8 cellular contexts compared by ENCODE assay signal in the genomic region with DNA sequence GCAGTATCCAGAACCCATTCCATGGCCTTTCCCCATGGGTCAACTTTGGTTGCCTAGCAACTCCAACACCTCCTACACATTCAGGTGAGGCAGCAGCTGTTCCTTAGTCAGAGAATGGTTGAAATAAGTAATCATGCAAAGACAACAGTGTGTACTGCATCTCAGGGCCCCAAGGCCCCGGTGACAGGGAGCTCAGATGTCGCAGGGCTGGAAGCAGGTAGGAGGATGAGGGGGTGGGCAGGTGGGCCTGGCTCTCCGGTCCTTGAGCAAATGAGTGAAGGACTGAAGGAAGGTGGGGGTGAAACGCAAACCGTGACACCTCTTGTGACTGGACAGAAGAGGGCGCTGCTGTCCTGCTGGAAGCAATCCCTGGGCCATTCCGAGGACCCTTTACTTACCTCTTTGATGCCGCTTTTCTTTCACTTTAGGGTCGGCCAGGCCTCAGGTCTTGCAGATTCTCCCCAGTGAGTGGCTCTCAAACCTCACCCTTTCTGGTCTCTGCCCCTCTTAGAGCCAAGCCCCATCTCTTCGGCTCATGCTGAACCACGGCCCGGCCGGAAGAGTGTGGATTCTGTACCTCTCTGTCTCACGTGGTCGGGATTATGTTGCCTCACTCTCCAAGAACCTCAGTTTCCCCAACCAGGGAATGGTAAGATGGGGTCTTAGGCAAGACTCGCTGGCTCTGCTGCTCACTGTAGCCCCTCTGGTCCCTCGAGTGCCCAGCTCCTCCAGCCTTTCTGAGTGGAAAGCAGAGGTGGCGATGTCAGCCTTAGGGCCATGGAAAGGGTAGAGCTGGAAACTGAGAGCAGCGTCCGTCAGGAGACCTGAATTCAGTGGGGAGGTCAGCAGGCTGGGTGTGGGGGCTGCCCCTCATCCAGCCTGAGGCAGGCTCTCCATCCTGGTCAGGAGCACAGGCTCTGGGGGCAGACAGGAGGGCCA. TPM values are rescaled to one million over a fixed set of nuclear protein-coding genes. Genes with fewer than 3 reads are reported as not detected.
DNase-seq lines count a peak whose midpoint lies in the region; ATAC-seq and TF ChIP-seq lines count a peak whose summit lies in the region.

No MANE protein-coding gene starts in this region.

- 35% methylated on average over 20 of the region's 20 CpGs for WGBS in liver

- H3K4me3 Mint-ChIP-seq in WTC11, result no peak overlapping the region

- no peak overlapping the region for H3K9ac ChIP-seq in liver (ENCODE audit: low read depth in 1 of 2, low read length in 2 of 2)

- no peaks in the 10 kb centered on the region for H3K9me3 ChIP-seq in liver (ENCODE audit: control insufficient read depth in 4 of 4, low read length in 3 of 4)

- peaks cover 0 to 17% (median 0%) of the 10 kb centered on the region in 4 donors for H3K27me3 ChIP-seq in liver (ENCODE audit: control insufficient read depth in 4 of 4, insufficient read depth in 4 of 4, low read length in 3 of 4)

- peaks cover 4% of the 10 kb centered on the region for H3K27me3 Mint-ChIP-seq in WTC11 (ENCODE audit: low read depth)

- H3K36me3 Mint-ChIP-seq in WTC11, result no peaks in the 10 kb centered on the region

- TF ChIP-seq CTCF in WTC11 (IDR thresholded peaks at IDR 0.05) (peak; percentile 88), liver (IDR thresholded peaks at IDR 0.05; ENCODE audit: low read depth, low read length, missing input control) (peak; percentile 23)

- H3K27ac ChIP-seq in liver (ENCODE audit: low read depth in 1 of 2, low read length in 2 of 2), result no peak overlapping the region

- no peaks in the 10 kb centered on the region for H3K9me3 Mint-ChIP-seq in WTC11

- no peak overlapping the region for H3K4me3 ChIP-seq in liver (ENCODE audit: low read depth in 1 of 3, low read length in 3 of 3)

- CTCF ChIA-PET in WTC11 (lab: Charles Lee), result interaction anchor here (0.6 to 8.7 kb wide), 34 partner anchors 9 to 347 kb away, joined by 3 to 66 read pairs (median 4); partner anchors contain the start of gene KCNA2

- peak; percentile 96 for ATAC-seq in WTC11
- no peak for ATAC-seq in GM21717 (IDR thresholded peaks at IDR 0.05; ENCODE audit: unreplicated experiment)

- POLR2A ChIA-PET in WTC11 (lab: Charles Lee), result no interaction called here

- H3K27ac Mint-ChIP-seq in WTC11, result no peak overlapping the region

- TF ChIP-seq RAD21 in liver (IDR thresholded peaks at IDR 0.05), result peak; percentile 48 to 63

- no peaks in the 10 kb centered on the region for H3K36me3 ChIP-seq in liver (ENCODE audit: control insufficient read depth in 4 of 4, insufficient read depth in 3 of 4, low read depth in 1 of 4, low read length in 3 of 4)

- DNase-seq in SIG-M5 treated with dmso at 0.1 percent for 504 hours (lab: John Stamatoyannopoulos, UW; ENCODE audit: unreplicated experiment), result peak; percentile 61
- no peak for DNase-seq in SIG-M5 (lab: John Stamatoyannopoulos, UW)
- DNase-seq in NCI-H2107 (lab: John Stamatoyannopoulos, UW), result peak; percentile 67
- DNase-seq in WTC11 (ENCODE audit: low spot score), result peak; percentile 81
- DNase-seq in cerebellum (ENCODE audit: low spot score), result peak; percentile 83
- DNase-seq in stimulated activated CD8-positive, alpha-beta memory T cell treated with anti-CD3 and anti-CD28 coated beads, Interleukin-15, amount 100 ng/mL, for 1 hour (ENCODE audit: low read depth), result peak; percentile 19

- no peaks in the 10 kb centered on the region for H3K4me1 Mint-ChIP-seq in WTC11

- H3K4me1 ChIP-seq in liver (ENCODE audit: control insufficient read depth in 4 of 4, insufficient read depth in 4 of 4, low read length in 3 of 4), result peaks cover 0 to 5% (median 0%) of the 10 kb centered on the region in 4 donors

TF ChIP-seq in WTC11, 78 proteins besides CTCF, POLR2A, EP300 and RAD21 (continues in another document):
- TF ChIP-seq E2F4 (CRISPR knock-in tag; IDR thresholded peaks at IDR 0.05; ENCODE audit: borderline replicate concordance, low read depth) (no peak), TEAD4 (CRISPR knock-in tag; IDR thresholded peaks at IDR 0.05) (no peak), EMX1 (CRISPR knock-in tag; IDR thresholded peaks at IDR 0.05) (no peak), USF2 (CRISPR knock-in tag; IDR thresholded peaks at IDR 0.05) (no peak), ZNF263 (CRISPR knock-in tag; IDR thresholded peaks at IDR 0.05; ENCODE audit: low read depth) (no peak)

TF ChIP-seq in liver, 16 proteins besides CTCF, POLR2A, EP300 and RAD21:
- no peak for TF ChIP-seq TAF1 (conservative IDR thresholded peaks at IDR 0.05)
- no peak for TF ChIP-seq RXRA (IDR thresholded peaks at IDR 0.05)
- TF ChIP-seq FOXA1 (IDR thresholded peaks at IDR 0.05), result no peak
- no peak for TF ChIP-seq EGR1 (IDR thresholded peaks at IDR 0.05; ENCODE audit: low read depth in 2 of 2)
- TF ChIP-seq NR2F2 (IDR thresholded peaks at IDR 0.05), result no peak
- TF ChIP-seq SP1 (IDR thresholded peaks at IDR 0.05), result no peak
- no peak for TF ChIP-seq REST (IDR thresholded peaks at IDR 0.05)
- no peak for TF ChIP-seq HNF4G (IDR thresholded peaks at IDR 0.05)
- TF ChIP-seq, protein P1, sequence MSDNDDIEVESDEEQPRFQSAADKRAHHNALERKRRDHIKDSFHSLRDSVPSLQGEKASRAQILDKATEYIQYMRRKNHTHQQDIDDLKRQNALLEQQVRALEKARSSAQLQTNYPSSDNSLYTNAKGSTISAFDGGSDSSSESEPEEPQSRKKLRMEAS (IDR thresholded peaks at IDR 0.05), result no peak
- TF ChIP-seq JUND (IDR thresholded peaks at IDR 0.05), result no peak
- TF ChIP-seq HNF4A (conservative IDR thresholded peaks at IDR 0.05), result no peak
- no peak for TF ChIP-seq ATF3 (IDR thresholded peaks at IDR 0.05)
- TF ChIP-seq YY1 (IDR thresholded peaks at IDR 0.05), result no peak
- no peak for TF ChIP-seq GABPA (IDR thresholded peaks at IDR 0.05 in 1 of 2, conservative IDR thresholded peaks at IDR 0.05 in 1 of 2)
- no peak for TF ChIP-seq FOXA2 (IDR thresholded peaks at IDR 0.05)
- TF ChIP-seq ZBTB33 (IDR thresholded peaks at IDR 0.05), result no peak

RNA-seq across cellular contexts. Expression of gene KCNA10, which starts 5.6 kb away (rescaled TPM):
- total RNA-seq in WTC11 (2021), result not detected in 3 replicates
- total RNA-seq in cerebellum, result not detected
- total RNA-seq in liver, result not detected
- polyA plus RNA-seq in liver, result not detected
